Comparison of ENCODE assay signal across 23 cellular contexts in genomic region chrX:45862801-45863200, GRCh38.
"Had no signal": no experiment of that assay in that cellular context is flagged by ENCODE, and none has a peak within 500 bp of the region (broad histone marks: within the 10 kb centered on the region; RNA-seq: fewer than 3 reads in every experiment).

No MANE protein-coding gene starts in this region.

- H3K27me3 ChIP-seq: esophagus squamous epithelium, gastrocnemius medialis had no signal

- H3K4me3 ChIP-seq: coronary artery, esophagus squamous epithelium, gastrocnemius medialis, heart left ventricle, left lung, lower lobe of right lung, mucosa of descending colon had no signal

- H3K9me3 ChIP-seq: esophagus squamous epithelium, gastrocnemius medialis, heart left ventricle, left lung, lower lobe of right lung, mucosa of descending colon had no signal

- H3K36me3 Mint-ChIP-seq: mesothelial cell of epicardium; naive B cell; naive thymus-derived CD8-positive, alpha-beta T cell had no signal

- H3K9me3 Mint-ChIP-seq: effector memory CD8-positive, alpha-beta T cell; naive B cell had no signal

- H3K4me3 Mint-ChIP-seq: effector memory CD8-positive, alpha-beta T cell; endodermal cell; mesothelial cell of epicardium; naive B cell; naive thymus-derived CD8-positive, alpha-beta T cell had no signal

- DNase-seq: effector CD8-positive, alpha-beta T cell; effector memory CD8-positive, alpha-beta T cell; endodermal cell; erythroblast; esophagus squamous epithelium; foreskin fibroblast; foreskin melanocyte; gastrocnemius medialis; glutamatergic neuron; heart left ventricle; hippocampal formation; left cardiac atrium; left lung; left ventricle myocardium superior; lower lobe of right lung; mesenchymal stem cell; mucosa of descending colon; naive B cell; naive thymus-derived CD8-positive, alpha-beta T cell had no signal

- H3K27ac ChIP-seq: coronary artery, epithelial cell of prostate, esophagus squamous epithelium, gastrocnemius medialis, heart left ventricle, left lung, lower lobe of right lung had no signal

- H3K4me1 Mint-ChIP-seq: endodermal cell; naive B cell; naive thymus-derived CD8-positive, alpha-beta T cell had no signal

- ATAC-seq: effector memory CD8-positive, alpha-beta T cell; esophagus mucosa; gastrocnemius medialis; heart left ventricle; left cardiac atrium; left lung; left ventricle myocardium superior; lower lobe of right lung; mucosa of descending colon; naive thymus-derived CD8-positive, alpha-beta T cell had no signal

- H3K27ac Mint-ChIP-seq: effector memory CD8-positive, alpha-beta T cell; endodermal cell; mesothelial cell of epicardium; naive B cell; naive thymus-derived CD8-positive, alpha-beta T cell had no signal

- H3K36me3 ChIP-seq: esophagus squamous epithelium, gastrocnemius medialis, heart left ventricle, left lung, lower lobe of right lung had no signal

- H3K4me1 ChIP-seq: esophagus squamous epithelium, gastrocnemius medialis, heart left ventricle, left lung, lower lobe of right lung had no signal

- H3K27me3 Mint-ChIP-seq: effector memory CD8-positive, alpha-beta T cell; naive thymus-derived CD8-positive, alpha-beta T cell had no signal
